26 cellular contexts compared by ENCODE assay signal in the genomic region with DNA sequence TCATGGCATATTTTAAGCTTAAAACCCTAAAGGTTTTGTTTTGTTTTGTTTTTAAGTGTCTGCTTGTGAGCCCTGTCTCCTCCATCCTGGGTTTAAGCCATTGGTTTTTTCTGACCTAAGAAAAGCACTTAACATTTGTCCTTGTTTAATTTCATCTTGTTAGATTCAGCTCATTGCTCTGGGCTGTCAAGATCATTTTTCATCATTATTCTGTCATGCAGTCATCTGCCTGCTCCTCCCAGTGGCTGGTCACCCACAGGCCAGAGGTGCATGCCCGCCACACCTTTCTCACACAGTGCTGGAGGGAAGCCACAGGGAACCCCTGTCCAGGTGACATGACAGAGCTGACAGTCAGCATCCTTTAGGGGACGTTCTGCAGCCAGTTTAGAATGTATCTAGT. TPM values are rescaled to one million over a fixed set of nuclear protein-coding genes. Genes with fewer than 3 reads are reported as not detected.
"Had no signal": no experiment of that assay in that cellular context is flagged by ENCODE, and none has a peak within 500 bp of the region (broad histone marks: within the 10 kb centered on the region; RNA-seq: fewer than 3 reads in every experiment).

No MANE protein-coding gene starts in this region.

- H3K4me1 ChIP-seq: Peyer's patch, SJCRH30 had no signal

- DNase-seq: IMR-90; Karpas-422; KG1; MG63; NCI-H1092; NCI-H1105 treated with DMSO at 0.1 percent for 48 hours; NCI-H1436 treated with DMSO at 0.1 percent for 48 hours; NCI-H1694; NCI-H187 treated with DMSO at 0.1 percent for 48 hours; NCI-H2029 treated with DMSO at 0.1 percent for 48 hours; NCI-H2171 treated with DMSO at 0.1 percent for 48 hours; NCI-H345; NCI-H524; NCI-H526 treated with DMSO at 0.1 percent for 48 hours; NCI-H774; NK-92 treated with Interleukin-12 subunit alpha and Interleukin-12 subunit beta, amount 100 ng/mL, for 24 hours; PC-9; Peyer's patch; SHP77 treated with DMSO at 0.1 percent for 48 hours; SJCRH30 had no signal

- H3K4me2 ChIP-seq: PC-9 had no signal

- H3K27me3 ChIP-seq: MG63, Peyer's patch, SJCRH30 had no signal

- ATAC-seq: HepG2, Right ventricle myocardium inferior had no signal

- H3K27ac ChIP-seq: PC-9, Peyer's patch, SJCRH30, SK-N-MC had no signal

- H3K4me3 ChIP-seq: MG63, PC-9, Peyer's patch, SJCRH30, SK-N-MC had no signal

- H2AFZ ChIP-seq: PC-9 had no signal

- H3K9me3 ChIP-seq: MG63, Peyer's patch, SJCRH30 had no signal

- H3K36me3 ChIP-seq: MG63, Peyer's patch, SJCRH30 had no signal

- FAIRE-seq: HepG2 had no signal

RNA-seq across cellular contexts. Expression of gene REELD1, which starts 11.7 kb away (rescaled TPM):
- total RNA-seq: HT1080, IMR-90, NCI-H460, PC-9, Right ventricle myocardium inferior, RPMI7951, SJCRH30 had no signal
- polyA plus RNA-seq: IMR-90 had no signal
